2 cellular contexts compared by ENCODE assay signal in genomic region chr7:106590209-106590816, GRCh38.
TF ChIP-seq lines count a peak whose summit lies in the region.

No MANE protein-coding gene starts in this region.

TF ChIP-seq in SK-N-SH, 30 proteins besides CTCF, POLR2A, EP300 and RAD21 (continued from another document):
- no peak for TF ChIP-seq ZBTB33 (IDR thresholded peaks at IDR 0.05; ENCODE audit: borderline replicate concordance, low read depth)

TF ChIP-seq in SK-N-SH treated with all-trans-retinoic acid at 6 μM for 48 hours, 23 proteins besides CTCF, POLR2A, EP300 and RAD21 (continued from another document):
- TF ChIP-seq TSHZ2 (CRISPR knock-in tag; IDR thresholded peaks at IDR 0.05) (no peak), RARB (CRISPR knock-in tag; IDR thresholded peaks at IDR 0.05) (no peak), CSDC2 (CRISPR knock-in tag; IDR thresholded peaks at IDR 0.05) (no peak), ZNF8 (CRISPR knock-in tag; IDR thresholded peaks at IDR 0.05) (no peak), CSRNP3 (CRISPR knock-in tag; IDR thresholded peaks at IDR 0.05) (no peak)
TF ChIP-seq in SK-N-SH treated with all-trans-retinoic acid at 6 μM for 48 hours: peak in this region for 0.
